1 cellular context compared by ENCODE assay signal in genomic region chr3:9395570-9396300, GRCh38.
TF ChIP-seq lines count a peak whose summit lies in the region.

No MANE protein-coding gene starts in this region.

TF ChIP-seq in GM12878, 131 proteins besides CTCF, POLR2A, EP300 and RAD21 (continued from another document):
- TF ChIP-seq CREB1 (IDR thresholded peaks at IDR 0.05; ENCODE audit: low read depth): peak; percentile 39; the same call in 1 of the 2 replicates
- TF ChIP-seq HDGF (IDR thresholded peaks at IDR 0.05): peak; percentile 81; the same call in 1 of the 2 replicates
- TF ChIP-seq POLR2AphosphoS5 (IDR thresholded peaks at IDR 0.05; ENCODE audit: low read length): peak; percentile 24; the same call in 1 of the 2 replicates
- TF ChIP-seq, protein P1, sequence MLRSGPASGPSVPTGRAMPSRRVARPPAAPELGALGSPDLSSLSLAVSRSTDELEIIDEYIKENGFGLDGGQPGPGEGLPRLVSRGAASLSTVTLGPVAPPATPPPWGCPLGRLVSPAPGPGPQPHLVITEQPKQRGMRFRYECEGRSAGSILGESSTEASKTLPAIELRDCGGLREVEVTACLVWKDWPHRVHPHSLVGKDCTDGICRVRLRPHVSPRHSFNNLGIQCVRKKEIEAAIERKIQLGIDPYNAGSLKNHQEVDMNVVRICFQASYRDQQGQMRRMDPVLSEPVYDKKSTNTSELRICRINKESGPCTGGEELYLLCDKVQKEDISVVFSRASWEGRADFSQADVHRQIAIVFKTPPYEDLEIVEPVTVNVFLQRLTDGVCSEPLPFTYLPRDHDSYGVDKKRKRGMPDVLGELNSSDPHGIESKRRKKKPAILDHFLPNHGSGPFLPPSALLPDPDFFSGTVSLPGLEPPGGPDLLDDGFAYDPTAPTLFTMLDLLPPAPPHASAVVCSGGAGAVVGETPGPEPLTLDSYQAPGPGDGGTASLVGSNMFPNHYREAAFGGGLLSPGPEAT (IDR thresholded peaks at IDR 0.05; ENCODE audit: low read depth): peak; percentile 23; the same call in 1 of the 2 replicates
- TF ChIP-seq, protein P2, sequence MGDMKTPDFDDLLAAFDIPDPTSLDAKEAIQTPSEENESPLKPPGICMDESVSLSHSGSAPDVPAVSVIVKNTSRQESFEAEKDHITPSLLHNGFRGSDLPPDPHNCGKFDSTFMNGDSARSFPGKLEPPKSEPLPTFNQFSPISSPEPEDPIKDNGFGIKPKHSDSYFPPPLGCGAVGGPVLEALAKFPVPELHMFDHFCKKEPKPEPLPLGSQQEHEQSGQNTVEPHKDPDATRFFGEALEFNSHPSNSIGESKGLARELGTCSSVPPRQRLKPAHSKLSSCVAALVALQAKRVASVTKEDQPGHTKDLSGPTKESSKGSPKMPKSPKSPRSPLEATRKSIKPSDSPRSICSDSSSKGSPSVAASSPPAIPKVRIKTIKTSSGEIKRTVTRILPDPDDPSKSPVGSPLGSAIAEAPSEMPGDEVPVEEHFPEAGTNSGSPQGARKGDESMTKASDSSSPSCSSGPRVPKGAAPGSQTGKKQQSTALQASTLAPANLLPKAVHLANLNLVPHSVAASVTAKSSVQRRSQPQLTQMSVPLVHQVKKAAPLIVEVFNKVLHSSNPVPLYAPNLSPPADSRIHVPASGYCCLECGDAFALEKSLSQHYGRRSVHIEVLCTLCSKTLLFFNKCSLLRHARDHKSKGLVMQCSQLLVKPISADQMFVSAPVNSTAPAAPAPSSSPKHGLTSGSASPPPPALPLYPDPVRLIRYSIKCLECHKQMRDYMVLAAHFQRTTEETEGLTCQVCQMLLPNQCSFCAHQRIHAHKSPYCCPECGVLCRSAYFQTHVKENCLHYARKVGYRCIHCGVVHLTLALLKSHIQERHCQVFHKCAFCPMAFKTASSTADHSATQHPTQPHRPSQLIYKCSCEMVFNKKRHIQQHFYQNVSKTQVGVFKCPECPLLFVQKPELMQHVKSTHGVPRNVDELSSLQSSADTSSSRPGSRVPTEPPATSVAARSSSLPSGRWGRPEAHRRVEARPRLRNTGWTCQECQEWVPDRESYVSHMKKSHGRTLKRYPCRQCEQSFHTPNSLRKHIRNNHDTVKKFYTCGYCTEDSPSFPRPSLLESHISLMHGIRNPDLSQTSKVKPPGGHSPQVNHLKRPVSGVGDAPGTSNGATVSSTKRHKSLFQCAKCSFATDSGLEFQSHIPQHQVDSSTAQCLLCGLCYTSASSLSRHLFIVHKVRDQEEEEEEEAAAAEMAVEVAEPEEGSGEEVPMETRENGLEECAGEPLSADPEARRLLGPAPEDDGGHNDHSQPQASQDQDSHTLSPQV (IDR thresholded peaks at IDR 0.05): no peak
- peak; percentile 22; the same call in 1 of the 2 replicates for TF ChIP-seq PML (IDR thresholded peaks at IDR 0.05; ENCODE audit: low read length)
- no peak for TF ChIP-seq SIX5 (IDR thresholded peaks at IDR 0.05; ENCODE audit: low read depth, low read length, severe bottlenecking)
- 0 out of 2 replicates have a peak, but pooled peaks have one; percentile 52 for TF ChIP-seq WRNIP1 (IDR thresholded peaks at IDR 0.05; ENCODE audit: borderline replicate concordance, low read depth, low read length)
- TF ChIP-seq CREM (IDR thresholded peaks at IDR 0.05; ENCODE audit: low read depth): peak; percentile 56; the same call in 1 of the 2 replicates
- TF ChIP-seq, protein P3, sequence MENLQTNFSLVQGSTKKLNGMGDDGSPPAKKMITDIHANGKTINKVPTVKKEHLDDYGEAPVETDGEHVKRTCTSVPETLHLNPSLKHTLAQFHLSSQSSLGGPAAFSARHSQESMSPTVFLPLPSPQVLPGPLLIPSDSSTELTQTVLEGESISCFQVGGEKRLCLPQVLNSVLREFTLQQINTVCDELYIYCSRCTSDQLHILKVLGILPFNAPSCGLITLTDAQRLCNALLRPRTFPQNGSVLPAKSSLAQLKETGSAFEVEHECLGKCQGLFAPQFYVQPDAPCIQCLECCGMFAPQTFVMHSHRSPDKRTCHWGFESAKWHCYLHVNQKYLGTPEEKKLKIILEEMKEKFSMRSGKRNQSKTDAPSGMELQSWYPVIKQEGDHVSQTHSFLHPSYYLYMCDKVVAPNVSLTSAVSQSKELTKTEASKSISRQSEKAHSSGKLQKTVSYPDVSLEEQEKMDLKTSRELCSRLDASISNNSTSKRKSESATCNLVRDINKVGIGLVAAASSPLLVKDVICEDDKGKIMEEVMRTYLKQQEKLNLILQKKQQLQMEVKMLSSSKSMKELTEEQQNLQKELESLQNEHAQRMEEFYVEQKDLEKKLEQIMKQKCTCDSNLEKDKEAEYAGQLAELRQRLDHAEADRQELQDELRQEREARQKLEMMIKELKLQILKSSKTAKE (IDR thresholded peaks at IDR 0.05; ENCODE audit: low read depth, poor library complexity, severe bottlenecking): peak; percentile 9
- TF ChIP-seq BHLHE40 (IDR thresholded peaks at IDR 0.05; ENCODE audit: borderline replicate concordance in 1 of 2, low read depth in 2 of 2, low read length in 1 of 2): peak in 1 of 2 experiments; percentile 26; a peak in 2 of 4 replicates
- no peak for TF ChIP-seq NFYA (IDR thresholded peaks at IDR 0.05; ENCODE audit: borderline replicate concordance, low read depth, low read length)
- TF ChIP-seq, protein P4, sequence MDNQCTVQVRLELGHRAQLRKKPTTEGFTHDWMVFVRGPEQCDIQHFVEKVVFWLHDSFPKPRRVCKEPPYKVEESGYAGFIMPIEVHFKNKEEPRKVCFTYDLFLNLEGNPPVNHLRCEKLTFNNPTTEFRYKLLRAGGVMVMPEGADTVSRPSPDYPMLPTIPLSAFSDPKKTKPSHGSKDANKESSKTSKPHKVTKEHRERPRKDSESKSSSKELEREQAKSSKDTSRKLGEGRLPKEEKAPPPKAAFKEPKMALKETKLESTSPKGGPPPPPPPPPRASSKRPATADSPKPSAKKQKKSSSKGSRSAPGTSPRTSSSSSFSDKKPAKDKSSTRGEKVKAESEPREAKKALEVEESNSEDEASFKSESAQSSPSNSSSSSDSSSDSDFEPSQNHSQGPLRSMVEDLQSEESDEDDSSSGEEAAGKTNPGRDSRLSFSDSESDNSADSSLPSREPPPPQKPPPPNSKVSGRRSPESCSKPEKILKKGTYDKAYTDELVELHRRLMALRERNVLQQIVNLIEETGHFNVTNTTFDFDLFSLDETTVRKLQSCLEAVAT (IDR thresholded peaks at IDR 0.05): peak; percentile 37; the same call in 1 of the 2 replicates
- peak; percentile 3; the same call in 1 of the 3 replicates for TF ChIP-seq POU2F2 (IDR thresholded peaks at IDR 0.05; ENCODE audit: borderline replicate concordance, low read depth, low read length)
- TF ChIP-seq TCF3 (IDR thresholded peaks at IDR 0.05; ENCODE audit: borderline replicate concordance, insufficient read depth, low read depth, low read length): no peak
